In genomic region chr9:110048473-110048975, GRCh38 we compare ENCODE assay signal across 8 cellular contexts.
DNase-seq lines count a peak whose midpoint lies in the region; ATAC-seq and TF ChIP-seq lines count a peak whose summit lies in the region.

No MANE protein-coding gene starts in this region.

- no peak for TF ChIP-seq CTCF in IMR-90 (conservative IDR thresholded peaks at IDR 0.05; ENCODE audit: low read depth, low read length)
- TF ChIP-seq CTCF in SK-N-SH (IDR thresholded peaks at IDR 0.05) = no peak
- no peak for TF ChIP-seq CTCF in cardiac muscle cell (IDR thresholded peaks at IDR 0.05; ENCODE audit: low read depth, low read length)

- peaks cover 10% of the 10 kb centered on the region for H3K9me1 ChIP-seq in IMR-90 (ENCODE audit: insufficient read depth, low read length)

- ATAC-seq in GM21515 (IDR thresholded peaks at IDR 0.05; ENCODE audit: unreplicated experiment) (peak; percentile 75), IMR-90 (ENCODE audit: low read depth) (peak; percentile 91)

- BruUV-seq in IMR-90 (replicated peaks; lab: Mats Ljungman, UMichigan) = no TSS peak

- TF ChIP-seq EP300 in SK-N-SH (IDR thresholded peaks at IDR 0.05; ENCODE audit: borderline replicate concordance in 1 of 2, low read depth in 1 of 2, low read length in 1 of 2) = no peak

- dilution Hi-C loops in IMR-90 (cut with HindIII; ENCODE audit: low sequenced_read_pairs, unreplicated experiment) = no loop called here

- peak overlapping the region; percentile 98 for H3K23ac ChIP-seq in IMR-90 (ENCODE audit: low read depth, low read length)

- DNase-seq in DMS153 (lab: John Stamatoyannopoulos, UW) = peak; percentile 58
- peak; percentile 79 for DNase-seq in IMR-90
- DNase-seq in SK-N-SH = peak; percentile 85
- peak; percentile 82 for DNase-seq in activated naive CD4-positive, alpha-beta T cell treated with anti-CD3 and anti-CD28 coated beads, Interleukin-2, amount 50 U/mL, for 16 hours
- DNase-seq in cardiac muscle cell (ENCODE audit: low read depth in 1 of 2, low spot score in 1 of 2) = peak; percentile 77 to 90
- DNase-seq in posterior cingulate gyrus = peak in 9 of 10 donors; percentile 34 to 94 (median 67)

- peak overlapping the region; percentile 28; the same call in 1 of the 2 replicates for H4K5ac ChIP-seq in IMR-90 (ENCODE audit: low read depth, low read length)

- in situ Hi-C loops in IMR-90 (cut with MboI; ENCODE audit: low sequenced_read_pairs) = no loop called here

- H3K18ac ChIP-seq in IMR-90 (ENCODE audit: low read depth, low read length) = peak overlapping the region; percentile 84

- POLR2A ChIA-PET in IMR-90 (lab: Charles Lee; ENCODE audit: unreplicated experiment) (interaction anchor here (1.5 kb wide), 1 partner anchor 19 kb away, joined by 4 read pairs; no protein-coding TSS in a partner anchor), SK-N-SH (lab: Yijun Ruan, JAX) (no interaction called here)

- TF ChIP-seq RAD21 in IMR-90 (IDR thresholded peaks at IDR 0.05; ENCODE audit: low read length) (peak; percentile 9; the same call in 1 of the 2 replicates), SK-N-SH (IDR thresholded peaks at IDR 0.05; ENCODE audit: low read length) (no peak)

- H3K27me3 ChIP-seq in IMR-90 (ENCODE audit: control insufficient read depth, insufficient read depth, low read length) (no peaks in the 10 kb centered on the region), SK-N-SH (ENCODE audit: insufficient read depth) (no peaks in the 10 kb centered on the region), cardiac muscle cell (peaks cover 16% of the 10 kb centered on the region)

- intact Hi-C loops in IMR-90 (cut with micrococcal nuclease) (loop anchor here (2.0 to 5.0 kb wide), 2 partner anchors 62 to 476 kb away; no protein-coding TSS in a partner anchor), posterior cingulate gyrus (cut with DNase I) (no loop called here)

- peaks cover 8 to 33% of the 10 kb centered on the region in 2 experiments for H3K79me1 ChIP-seq in IMR-90 (ENCODE audit: low read depth in 1 of 2, low read length in 2 of 2)

- H3K36me3 ChIP-seq in IMR-90 (ENCODE audit: control insufficient read depth, insufficient read depth, low read length) (peaks cover 1% of the 10 kb centered on the region; the same call in 1 of the 2 replicates), SK-N-SH (replicated peaks in 1 of 2; ENCODE audit: control insufficient read depth in 1 of 2, insufficient read depth in 2 of 2, low read length in 1 of 2) (no peaks in the 10 kb centered on the region), cardiac muscle cell (no peaks in the 10 kb centered on the region), urinary bladder (ENCODE audit: insufficient read depth) (no peaks in the 10 kb centered on the region)

- H2AK5ac ChIP-seq in IMR-90 (ENCODE audit: low read depth, low read length) = peak overlapping the region; percentile 94

- peak overlapping the region; percentile 98 for H3K9ac ChIP-seq in IMR-90 (ENCODE audit: low read depth, low read length)
- peak overlapping the region; percentile 100 for H3K9ac ChIP-seq in SK-N-SH

- H3K79me2 ChIP-seq in SK-N-SH (ENCODE audit: insufficient read depth) = peaks cover 50% of the 10 kb centered on the region

- H2AK9ac ChIP-seq in IMR-90 (replicated peaks; ENCODE audit: low read depth, low read length, poor library complexity) = peak overlapping the region; percentile 100

- peak; percentile 95 for TF ChIP-seq POLR2A in IMR-90 (IDR thresholded peaks at IDR 0.05; ENCODE audit: low read depth, low read length)

- H3K56ac ChIP-seq in IMR-90 (ENCODE audit: extremely low read depth, insufficient read depth, low read length) = peak overlapping the region; percentile 96

- H3K14ac ChIP-seq in IMR-90 (replicated peaks; ENCODE audit: low read depth, low read length) = peak overlapping the region; percentile 99

- H4K20me1 ChIP-seq in IMR-90 (ENCODE audit: insufficient read depth, low read length) = peaks cover 38% of the 10 kb centered on the region
- peaks cover 22% of the 10 kb centered on the region for H4K20me1 ChIP-seq in SK-N-SH (ENCODE audit: insufficient read depth)

- H2BK5ac ChIP-seq in IMR-90 (ENCODE audit: low read depth, low read length, poor library complexity, severe bottlenecking) = peak overlapping the region; percentile 91

- peak overlapping the region; percentile 59; the same call in 2 of the 3 replicates for H2BK15ac ChIP-seq in IMR-90 (ENCODE audit: low read depth, low read length)

- H3K9me2 ChIP-seq in SK-N-SH = no peaks in the 10 kb centered on the region

- 0% methylated on average over 9 of the region's 39 CpGs; no CpG with 5 or more reads in 1 of the 2 experiments for WGBS in IMR-90 (ENCODE audit: extremely low coverage in 2 of 2, insufficient read length in 1 of 2), 2 experiments
- WGBS in SK-N-SH (ENCODE audit: low lambda C conversion rate) = 4% methylated on average over 13 of the region's 39 CpGs
- WGBS in urinary bladder = 2% methylated on average over 39 of the region's 39 CpGs

- peak overlapping the region; percentile 64; the same call in 1 of the 2 replicates for H2BK20ac ChIP-seq in IMR-90 (ENCODE audit: low read depth, low read length)

- CTCF ChIA-PET in IMR-90 (lab: Yijun Ruan, JAX) (no interaction called here), SK-N-SH (lab: Yijun Ruan, JAX) (interaction anchor here (0.8 to 1.2 kb wide), 2 partner anchors 9 kb away, joined by 3 to 4 read pairs; no protein-coding TSS in a partner anchor)

- peak overlapping the region; percentile 88 for H3K27ac ChIP-seq in IMR-90 (ENCODE audit: insufficient read depth, low read length)
- peak overlapping the region; percentile 4 to 92; a peak in 3 of 4 replicates for H3K27ac ChIP-seq in SK-N-SH (ENCODE audit: low read depth in 2 of 2, low read length in 1 of 2)
- H3K27ac ChIP-seq in cardiac muscle cell = no peak overlapping the region
- no peak overlapping the region for H3K27ac ChIP-seq in urinary bladder (ENCODE audit: low read depth)

- peak overlapping the region; percentile 70 to 92 for H4K8ac ChIP-seq in IMR-90 (ENCODE audit: low read depth in 2 of 2, low read length in 2 of 2)

- peak overlapping the region; percentile 85 for H4K91ac ChIP-seq in IMR-90 (ENCODE audit: insufficient read depth, low read depth, low read length)

- H3K4me1 ChIP-seq in IMR-90 (ENCODE audit: control insufficient read depth, insufficient read depth, low read length) (peaks cover 10% of the 10 kb centered on the region), SK-N-SH (ENCODE audit: control insufficient read depth in 1 of 2, insufficient read depth in 2 of 2, low read depth in 1 of 2, low read length in 1 of 2) (peaks cover 6 to 10% of the 10 kb centered on the region in 2 experiments; a peak in 2 of 4 replicates), cardiac muscle cell (ENCODE audit: low read depth) (peaks cover 23% of the 10 kb centered on the region), urinary bladder (ENCODE audit: insufficient read depth) (no peaks in the 10 kb centered on the region)

- H2BK120ac ChIP-seq in IMR-90 (ENCODE audit: low read depth, low read length) = peak overlapping the region; percentile 84

- H3K4me2 ChIP-seq in IMR-90 (ENCODE audit: low read depth, low read length) (peak overlapping the region; percentile 84), SK-N-SH (peak overlapping the region; percentile 96)

- H3F3A ChIP-seq in SK-N-SH (replicated peaks; ENCODE audit: insufficient read depth) = peaks cover 26% of the 10 kb centered on the region

- H3K4ac ChIP-seq in IMR-90 (ENCODE audit: low read depth, low read length) = peak overlapping the region; percentile 91

- H3K4me3 ChIP-seq in IMR-90 (ENCODE audit: insufficient read depth, low read depth, low read length) (peak overlapping the region; percentile 71), SK-N-SH (ENCODE audit: low read depth in 2 of 2, low read length in 1 of 2) (peak overlapping the region; percentile 72 to 97), cardiac muscle cell (peak overlapping the region; percentile 36), urinary bladder (ENCODE audit: low read depth, low read length) (peak overlapping the region; percentile 74)

- peak overlapping the region; percentile 97 for H2AFZ ChIP-seq in IMR-90 (replicated peaks; ENCODE audit: low read length, poor library complexity)
- 0 out of 2 replicates have a peak overlapping the region, but pooled peaks have one; percentile 37 for H2AFZ ChIP-seq in SK-N-SH (ENCODE audit: low read depth)

- H3K9me3 ChIP-seq in IMR-90 (ENCODE audit: control insufficient read depth, insufficient read depth, low read length) (no peaks in the 10 kb centered on the region), SK-N-SH (no peaks in the 10 kb centered on the region), cardiac muscle cell (ENCODE audit: low read depth) (no peaks in the 10 kb centered on the region)

TF ChIP-seq in IMR-90, 13 proteins besides CTCF, POLR2A, EP300 and RAD21:
- TF ChIP-seq BHLHE40 (IDR thresholded peaks at IDR 0.05; ENCODE audit: low read depth, low read length) (no peak), MAZ (IDR thresholded peaks at IDR 0.05; ENCODE audit: borderline replicate concordance, low read depth, low read length) (peak; percentile 91)

TF ChIP-seq in SK-N-SH, 30 proteins besides CTCF, POLR2A, EP300 and RAD21 (continues in another document):
- TF ChIP-seq FOSL2 (IDR thresholded peaks at IDR 0.05; ENCODE audit: borderline replicate concordance, low read depth) (no peak), MAX (IDR thresholded peaks at IDR 0.05; ENCODE audit: low read depth) (no peak; the same call in 1 of the 2 replicates), GABPA (IDR thresholded peaks at IDR 0.05; ENCODE audit: low read depth) (no peak), MXI1 (IDR thresholded peaks at IDR 0.05; ENCODE audit: low read depth, low read length) (no peak), RXRA (IDR thresholded peaks at IDR 0.05; ENCODE audit: borderline replicate concordance, low read depth) (no peak), USF1 (IDR thresholded peaks at IDR 0.05; ENCODE audit: borderline replicate concordance, low read depth) (no peak), POLR2AphosphoS5 (IDR thresholded peaks at IDR 0.05; ENCODE audit: low read depth, low read length) (peak; percentile 95), RCOR1 (IDR thresholded peaks at IDR 0.05; ENCODE audit: low read length) (no peak), EZH2phosphoT487 (IDR thresholded peaks at IDR 0.05; ENCODE audit: borderline replicate concordance, low read depth) (no peak), TEAD4 (IDR thresholded peaks at IDR 0.05; ENCODE audit: borderline replicate concordance, insufficient read depth) (no peak), SMC3 (IDR thresholded peaks at IDR 0.05; ENCODE audit: low read depth, low read length) (no peak), FOXJ3 (CRISPR knock-in tag; IDR thresholded peaks at IDR 0.05) (no peak), TCF12 (IDR thresholded peaks at IDR 0.05) (no peak)

Comparison
In these comparisons a context has a peak if more than half of its experiments do, and no peak if none do; other contexts are left out.
1. H3K27ac ChIP-seq: peak in IMR-90 (single experiment) and SK-N-SH (2 of 2); none in cardiac muscle cell (single experiment) and urinary bladder (single experiment).
2. Peak in every context shown above with its lines, with median percentiles within 50 percentile points of each other: DNase-seq and H3K4me3 ChIP-seq.